In the genomic region with DNA sequence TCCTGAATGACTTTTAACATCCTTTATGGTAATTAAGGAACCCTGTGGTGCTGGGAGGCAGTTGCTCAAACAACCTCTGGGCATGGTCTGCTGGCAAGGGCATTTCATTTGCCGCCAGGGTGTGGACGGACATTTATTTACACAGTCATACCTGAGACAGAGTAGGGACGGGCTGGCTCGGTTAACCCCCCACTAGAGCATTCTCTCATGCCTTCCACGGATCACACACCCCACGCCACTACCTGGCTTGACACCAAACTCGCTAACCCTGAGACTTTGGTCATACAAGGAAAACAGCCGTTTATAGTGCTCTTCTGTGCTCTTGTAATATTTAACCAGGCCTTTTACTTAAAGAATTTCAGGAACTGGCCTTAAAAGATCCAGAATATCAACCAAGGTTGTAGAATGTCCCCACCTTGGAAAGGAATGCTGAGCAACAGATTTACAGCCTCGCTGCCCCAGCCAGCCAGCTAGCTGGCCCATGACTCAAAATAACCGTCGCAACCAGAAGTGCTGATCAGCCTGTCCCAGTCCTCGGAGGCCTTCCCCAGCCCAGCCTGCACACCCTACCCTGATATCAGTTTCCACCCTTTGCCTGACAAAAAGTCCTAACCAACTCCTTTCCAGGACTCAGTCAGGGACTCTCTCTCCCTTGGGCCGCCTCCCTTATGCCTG, we compare ENCODE assay signal across 1 cellular context.
TF ChIP-seq lines count a peak whose summit lies in the region.

No MANE protein-coding gene starts in this region.

TF ChIP-seq in K562, 482 proteins besides CTCF, POLR2A, EP300 and RAD21 (continued from another document and continues in another):
- TF ChIP-seq, protein P1, sequence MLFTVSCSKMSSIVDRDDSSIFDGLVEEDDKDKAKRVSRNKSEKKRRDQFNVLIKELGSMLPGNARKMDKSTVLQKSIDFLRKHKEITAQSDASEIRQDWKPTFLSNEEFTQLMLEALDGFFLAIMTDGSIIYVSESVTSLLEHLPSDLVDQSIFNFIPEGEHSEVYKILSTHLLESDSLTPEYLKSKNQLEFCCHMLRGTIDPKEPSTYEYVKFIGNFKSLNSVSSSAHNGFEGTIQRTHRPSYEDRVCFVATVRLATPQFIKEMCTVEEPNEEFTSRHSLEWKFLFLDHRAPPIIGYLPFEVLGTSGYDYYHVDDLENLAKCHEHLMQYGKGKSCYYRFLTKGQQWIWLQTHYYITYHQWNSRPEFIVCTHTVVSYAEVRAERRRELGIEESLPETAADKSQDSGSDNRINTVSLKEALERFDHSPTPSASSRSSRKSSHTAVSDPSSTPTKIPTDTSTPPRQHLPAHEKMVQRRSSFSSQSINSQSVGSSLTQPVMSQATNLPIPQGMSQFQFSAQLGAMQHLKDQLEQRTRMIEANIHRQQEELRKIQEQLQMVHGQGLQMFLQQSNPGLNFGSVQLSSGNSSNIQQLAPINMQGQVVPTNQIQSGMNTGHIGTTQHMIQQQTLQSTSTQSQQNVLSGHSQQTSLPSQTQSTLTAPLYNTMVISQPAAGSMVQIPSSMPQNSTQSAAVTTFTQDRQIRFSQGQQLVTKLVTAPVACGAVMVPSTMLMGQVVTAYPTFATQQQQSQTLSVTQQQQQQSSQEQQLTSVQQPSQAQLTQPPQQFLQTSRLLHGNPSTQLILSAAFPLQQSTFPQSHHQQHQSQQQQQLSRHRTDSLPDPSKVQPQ (CRISPR knock-in tag; IDR thresholded peaks at IDR 0.05; ENCODE audit: borderline replicate concordance), result no peak
- 0 out of 4 replicates have a peak, but pooled peaks of 1 of the 2 experiments have one; percentile 31 for TF ChIP-seq RCOR1 (IDR thresholded peaks at IDR 0.05; ENCODE audit: borderline replicate concordance in 1 of 2, low read depth in 2 of 2, low read length in 2 of 2)
- peak; percentile 31; the same call in 1 of the 2 replicates for TF ChIP-seq NFIC (IDR thresholded peaks at IDR 0.05)
- no peak for TF ChIP-seq CC2D1A (IDR thresholded peaks at IDR 0.05)
- no peak for TF ChIP-seq MIER1 (IDR thresholded peaks at IDR 0.05; ENCODE audit: low read depth)
- TF ChIP-seq ZNF174 (CRISPR knock-in tag; IDR thresholded peaks at IDR 0.05), result no peak
- TF ChIP-seq CBX5 (IDR thresholded peaks at IDR 0.05; ENCODE audit: borderline replicate concordance, low read depth), result no peak
- no peak for TF ChIP-seq ZNF23 (CRISPR knock-in tag; IDR thresholded peaks at IDR 0.05)
- no peak for TF ChIP-seq CBX3 (IDR thresholded peaks at IDR 0.05; ENCODE audit: borderline replicate concordance in 1 of 2, low read length in 2 of 2)
- no peak for TF ChIP-seq NFE2L1 (tag; IDR thresholded peaks at IDR 0.05; ENCODE audit: borderline replicate concordance, low read depth)
- no peak for TF ChIP-seq KHSRP (IDR thresholded peaks at IDR 0.05)
- no peak for TF ChIP-seq ZFP1 (CRISPR knock-in tag; IDR thresholded peaks at IDR 0.05)
- no peak for TF ChIP-seq PTRF (tag; IDR thresholded peaks at IDR 0.05)
- TF ChIP-seq ZC3H8 (IDR thresholded peaks at IDR 0.05), result no peak
- no peak for TF ChIP-seq GABPA (tag; conservative IDR thresholded peaks at IDR 0.05; ENCODE audit: low read depth)
- TF ChIP-seq RHOXF2B (CRISPR knock-in tag; conservative IDR thresholded peaks at IDR 0.05), result no peak
- no peak for TF ChIP-seq ZNF318 (IDR thresholded peaks at IDR 0.05; ENCODE audit: borderline replicate concordance in 1 of 2, low read depth in 1 of 2)
- no peak for TF ChIP-seq TEAD2 (tag; IDR thresholded peaks at IDR 0.05)
- no peak for TF ChIP-seq HSF4 (CRISPR knock-in tag; IDR thresholded peaks at IDR 0.05; ENCODE audit: borderline replicate concordance)
- no peak for TF ChIP-seq IRF2 (CRISPR knock-in tag; IDR thresholded peaks at IDR 0.05)
- TF ChIP-seq MTA3 (IDR thresholded peaks at IDR 0.05; ENCODE audit: borderline replicate concordance), result no peak
- no peak for TF ChIP-seq RNF2 (IDR thresholded peaks at IDR 0.05)
- TF ChIP-seq PCBP2 (IDR thresholded peaks at IDR 0.05; ENCODE audit: low read depth, low read length, poor library complexity, severe bottlenecking), result no peak
- TF ChIP-seq ZFX (CRISPR knock-in tag; IDR thresholded peaks at IDR 0.05), result 0 out of 2 replicates have a peak, but pooled peaks have one; percentile 35
- TF ChIP-seq CHD1 (IDR thresholded peaks at IDR 0.05; ENCODE audit: low read length), result no peak
- TF ChIP-seq ZSCAN29 (IDR thresholded peaks at IDR 0.05), result no peak
- 0 out of 2 replicates have a peak, but pooled peaks have one; percentile 22 for TF ChIP-seq MAX (CRISPR knock-in tag; IDR thresholded peaks at IDR 0.05)
- peak; percentile 59 for TF ChIP-seq CBFA2T3 (IDR thresholded peaks at IDR 0.05)
- 0 out of 2 replicates have a peak, but pooled peaks have one; percentile 16 for TF ChIP-seq GABPB1 (CRISPR knock-in tag; IDR thresholded peaks at IDR 0.05)
- TF ChIP-seq TOE1 (IDR thresholded peaks at IDR 0.05; ENCODE audit: borderline replicate concordance), result no peak
- TF ChIP-seq TOE1 (CRISPR knock-in tag; IDR thresholded peaks at IDR 0.05; ENCODE audit: borderline replicate concordance, low read depth), result no peak
- 0 out of 4 replicates have a peak, but pooled peaks of 1 of the 2 experiments have one; percentile 8 for TF ChIP-seq KDM4B (IDR thresholded peaks at IDR 0.05; ENCODE audit: borderline replicate concordance in 2 of 2, low read depth in 1 of 2)
- no peak for TF ChIP-seq PHB2 (IDR thresholded peaks at IDR 0.05; ENCODE audit: low read depth)
- no peak for TF ChIP-seq SIX5 (IDR thresholded peaks at IDR 0.05; ENCODE audit: borderline replicate concordance in 1 of 2, insufficient read depth in 1 of 2, low read depth in 1 of 2, low read length in 2 of 2)
- TF ChIP-seq ZNF165 (CRISPR knock-in tag; IDR thresholded peaks at IDR 0.05; ENCODE audit: borderline replicate concordance), result no peak
- TF ChIP-seq ZNF316 (IDR thresholded peaks at IDR 0.05), result peak; percentile 73
- TF ChIP-seq ZBTB49 (CRISPR knock-in tag; IDR thresholded peaks at IDR 0.05; ENCODE audit: borderline replicate concordance), result no peak
- TF ChIP-seq, protein P2, sequence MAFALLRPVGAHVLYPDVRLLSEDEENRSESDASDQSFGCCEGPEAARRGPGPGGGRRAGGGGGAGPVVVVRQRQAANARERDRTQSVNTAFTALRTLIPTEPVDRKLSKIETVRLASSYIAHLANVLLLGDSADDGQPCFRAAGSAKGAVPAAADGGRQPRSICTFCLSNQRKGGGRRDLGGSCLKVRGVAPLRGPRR (CRISPR knock-in tag; IDR thresholded peaks at IDR 0.05), result no peak
- peak; percentile 52 to 62; a peak in 3 of 4 replicates for TF ChIP-seq KDM1A (IDR thresholded peaks at IDR 0.05)
- TF ChIP-seq, protein P3, sequence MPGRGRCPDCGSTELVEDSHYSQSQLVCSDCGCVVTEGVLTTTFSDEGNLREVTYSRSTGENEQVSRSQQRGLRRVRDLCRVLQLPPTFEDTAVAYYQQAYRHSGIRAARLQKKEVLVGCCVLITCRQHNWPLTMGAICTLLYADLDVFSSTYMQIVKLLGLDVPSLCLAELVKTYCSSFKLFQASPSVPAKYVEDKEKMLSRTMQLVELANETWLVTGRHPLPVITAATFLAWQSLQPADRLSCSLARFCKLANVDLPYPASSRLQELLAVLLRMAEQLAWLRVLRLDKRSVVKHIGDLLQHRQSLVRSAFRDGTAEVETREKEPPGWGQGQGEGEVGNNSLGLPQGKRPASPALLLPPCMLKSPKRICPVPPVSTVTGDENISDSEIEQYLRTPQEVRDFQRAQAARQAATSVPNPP (IDR thresholded peaks at IDR 0.05; ENCODE audit: borderline replicate concordance, insufficient read depth, insufficient read length), result no peak
- no peak for TF ChIP-seq PHB (CRISPR knock-in tag; IDR thresholded peaks at IDR 0.05)
- TF ChIP-seq MAFG (tag; conservative IDR thresholded peaks at IDR 0.05), result 0 out of 2 replicates have a peak, but pooled peaks have one; percentile 7
- TF ChIP-seq FOXP4 (CRISPR knock-in tag; IDR thresholded peaks at IDR 0.05; ENCODE audit: borderline replicate concordance), result no peak
- TF ChIP-seq NRF1 (conservative IDR thresholded peaks at IDR 0.05 in 1 of 2, IDR thresholded peaks at IDR 0.05 in 1 of 2), result no peak
- TF ChIP-seq ZKSCAN8 (CRISPR knock-in tag; IDR thresholded peaks at IDR 0.05), result no peak
- no peak for TF ChIP-seq SLC30A9 (CRISPR knock-in tag; IDR thresholded peaks at IDR 0.05)
- TF ChIP-seq ZNF197 (CRISPR knock-in tag; IDR thresholded peaks at IDR 0.05; ENCODE audit: low read depth), result no peak
- TF ChIP-seq HMG20B (CRISPR knock-in tag; IDR thresholded peaks at IDR 0.05), result no peak
